9 cellular contexts compared by ENCODE assay signal in genomic region chr2:191758420-191759199, GRCh38.
DNase-seq lines count a peak whose midpoint lies in the region; ATAC-seq lines count a peak whose summit lies in the region.
"Had no signal": no experiment of that assay in that cellular context is flagged by ENCODE, and none has a peak within 500 bp of the region (broad histone marks: within the 10 kb centered on the region; RNA-seq: fewer than 3 reads in every experiment).

No MANE protein-coding gene starts in this region.

- POLR2A ChIA-PET in activated CD4-positive, alpha-beta T cell treated with anti-CD3 and anti-CD28 coated beads for 36 hours (lab: Charles Lee), result no interaction called here
- POLR2A ChIA-PET in naive thymus-derived CD4-positive, alpha-beta T cell (lab: Charles Lee), result no interaction called here

- H3K9me3 ChIP-seq in naive thymus-derived CD4-positive, alpha-beta T cell (ENCODE audit: control insufficient read depth in 2 of 3, low read length in 3 of 3), result no peaks in the 10 kb centered on the region
- H3K9me3 ChIP-seq: thoracic aorta had no signal

- DNase-seq in Ammon's horn (ENCODE audit: low spot score) (peak; percentile 29), NCI-H226 (peak; percentile 50), inferior parietal cortex (ENCODE audit: extremely low spot score) (no peak)
- peak; percentile 68 for DNase-seq in activated CD4-positive, alpha-beta T cell treated with anti-CD3 and anti-CD28 coated beads for 36 hours
- DNase-seq in effector memory CD8-positive, alpha-beta T cell, result peak; percentile 40 to 49 (median 41)
- DNase-seq in naive thymus-derived CD4-positive, alpha-beta T cell, result peak in 8 of 9 donors; percentile 4 to 29 (median 18)

- CTCF ChIA-PET in activated CD4-positive, alpha-beta T cell treated with anti-CD3 and anti-CD28 coated beads for 36 hours (lab: Charles Lee), result interaction anchor here (0.8 to 3.0 kb wide), 8 partner anchors 10 to 204 kb away, joined by 3 to 10 read pairs (median 4); no protein-coding TSS in a partner anchor
- CTCF ChIA-PET in naive thymus-derived CD4-positive, alpha-beta T cell (lab: Charles Lee), result interaction anchor here (1.5 kb wide), 1 partner anchor 20 kb away, joined by 6 read pairs; no protein-coding TSS in a partner anchor

- peaks cover 15% of the 10 kb centered on the region for H3K27me3 Mint-ChIP-seq in activated CD4-positive, alpha-beta T cell treated with anti-CD3 and anti-CD28 coated beads for 36 hours
- peaks cover 0 to 12% of the 10 kb centered on the region in 2 donors for H3K27me3 Mint-ChIP-seq in effector memory CD8-positive, alpha-beta T cell
- peaks cover 10 to 21% (median 16%) of the 10 kb centered on the region in 5 donors for H3K27me3 Mint-ChIP-seq in naive thymus-derived CD4-positive, alpha-beta T cell

- no peaks in the 10 kb centered on the region for H3K9me3 Mint-ChIP-seq in activated CD4-positive, alpha-beta T cell treated with anti-CD3 and anti-CD28 coated beads for 36 hours (ENCODE audit: low read depth)
- no peaks in the 10 kb centered on the region for H3K9me3 Mint-ChIP-seq in effector memory CD8-positive, alpha-beta T cell
- H3K9me3 Mint-ChIP-seq in naive thymus-derived CD4-positive, alpha-beta T cell, result peaks cover 0 to 1% (median 0%) of the 10 kb centered on the region in 11 donors

- no peaks in the 10 kb centered on the region for H3K36me3 ChIP-seq in naive thymus-derived CD4-positive, alpha-beta T cell (ENCODE audit: control insufficient read depth in 2 of 3, insufficient read depth in 3 of 3, low read length in 3 of 3)
- H3K36me3 ChIP-seq: thoracic aorta had no signal

- intact Hi-C loops in activated CD4-positive, alpha-beta T cell treated with anti-CD3 and anti-CD28 coated beads for 36 hours (cut with DNase I, micrococcal nuclease), result loop anchor here (1.0 to 5.0 kb wide), 2 partner anchors 404 kb away; no protein-coding TSS in a partner anchor
- intact Hi-C loops in naive thymus-derived CD4-positive, alpha-beta T cell (cut with micrococcal nuclease), result loop anchor here in 1 of 2 donors (1.0 kb wide), 1 partner anchor 404 kb away; no protein-coding TSS in a partner anchor

- peaks cover 0 to 5% of the 10 kb centered on the region in 2 donors for H3K27me3 ChIP-seq in naive thymus-derived CD4-positive, alpha-beta T cell (ENCODE audit: control insufficient read depth in 2 of 2, insufficient read depth in 2 of 2, low read length in 2 of 2)

- ATAC-seq in GM18873 (IDR thresholded peaks at IDR 0.05; ENCODE audit: low FRiP score, unreplicated experiment) (peak; percentile 100), HG03045 (IDR thresholded peaks at IDR 0.05; ENCODE audit: unreplicated experiment) (peak; percentile 100)
- peak; percentile 90 for ATAC-seq in activated CD4-positive, alpha-beta T cell treated with anti-CD3 and anti-CD28 coated beads for 36 hours
- ATAC-seq in effector memory CD8-positive, alpha-beta T cell (replicated peaks), result peak; percentile 99
- ATAC-seq in naive thymus-derived CD4-positive, alpha-beta T cell, result peak; percentile 99

- H3K4me3 Mint-ChIP-seq in activated CD4-positive, alpha-beta T cell treated with anti-CD3 and anti-CD28 coated beads for 36 hours, result no peak overlapping the region
- H3K4me3 Mint-ChIP-seq in effector memory CD8-positive, alpha-beta T cell, result no peak overlapping the region
- no peak overlapping the region for H3K4me3 Mint-ChIP-seq in naive thymus-derived CD4-positive, alpha-beta T cell

- H3K27ac Mint-ChIP-seq in activated CD4-positive, alpha-beta T cell treated with anti-CD3 and anti-CD28 coated beads for 36 hours, result no peak overlapping the region
- no peak overlapping the region for H3K27ac Mint-ChIP-seq in effector memory CD8-positive, alpha-beta T cell
- no peak overlapping the region for H3K27ac Mint-ChIP-seq in naive thymus-derived CD4-positive, alpha-beta T cell

- no peak overlapping the region for H3K4me3 ChIP-seq in naive thymus-derived CD4-positive, alpha-beta T cell (ENCODE audit: low read length)
- H3K4me3 ChIP-seq: thoracic aorta had no signal

- H3K27ac ChIP-seq in naive thymus-derived CD4-positive, alpha-beta T cell (ENCODE audit: low read depth, low read length), result no peak overlapping the region
- H3K27ac ChIP-seq: thoracic aorta had no signal

- H3K4me1 ChIP-seq in naive thymus-derived CD4-positive, alpha-beta T cell (ENCODE audit: control insufficient read depth in 2 of 2, insufficient read depth in 2 of 2, low read length in 2 of 2), result no peaks in the 10 kb centered on the region

- H3K36me3 Mint-ChIP-seq in activated CD4-positive, alpha-beta T cell treated with anti-CD3 and anti-CD28 coated beads for 36 hours (ENCODE audit: low read depth), result no peaks in the 10 kb centered on the region
- H3K36me3 Mint-ChIP-seq in effector memory CD8-positive, alpha-beta T cell (ENCODE audit: insufficient read depth), result no peaks in the 10 kb centered on the region
- H3K36me3 Mint-ChIP-seq in naive thymus-derived CD4-positive, alpha-beta T cell, result no peaks in the 10 kb centered on the region

- H3K4me1 Mint-ChIP-seq in activated CD4-positive, alpha-beta T cell treated with anti-CD3 and anti-CD28 coated beads for 36 hours, result peaks cover 5% of the 10 kb centered on the region
- H3K4me1 Mint-ChIP-seq in effector memory CD8-positive, alpha-beta T cell (ENCODE audit: low read depth in 2 of 2), result peaks cover 3 to 5% of the 10 kb centered on the region in 2 donors
- peaks cover 0 to 6% (median 4%) of the 10 kb centered on the region in 7 donors for H3K4me1 Mint-ChIP-seq in naive thymus-derived CD4-positive, alpha-beta T cell
